Comparison of ENCODE assay signal across 9 cellular contexts in genomic region chr4:3384771-3385701, GRCh38. TPM values are rescaled to one million over a fixed set of nuclear protein-coding genes. Genes with fewer than 3 reads are reported as not detected.
DNase-seq lines count a peak whose midpoint lies in the region; ATAC-seq, FAIRE-seq and TF ChIP-seq lines count a peak whose summit lies in the region.
"Had no signal": no experiment of that assay in that cellular context is flagged by ENCODE, and none has a peak within 500 bp of the region (broad histone marks: within the 10 kb centered on the region; RNA-seq: fewer than 3 reads in every experiment).

No MANE protein-coding gene starts in this region.

- H3K36me3 Mint-ChIP-seq in activated CD8-positive, alpha-beta T cell treated with anti-CD3 and anti-CD28 coated beads for 36 hours (ENCODE audit: low read depth) = peaks cover 2% of the 10 kb centered on the region

- POLR2A ChIA-PET in activated CD8-positive, alpha-beta T cell treated with anti-CD3 and anti-CD28 coated beads for 36 hours (lab: Charles Lee) = no interaction called here

- CTCF ChIA-PET in activated CD8-positive, alpha-beta T cell treated with anti-CD3 and anti-CD28 coated beads for 36 hours (lab: Charles Lee) = no interaction called here

- peak; percentile 68 for TF ChIP-seq POLR2A in prostate gland (IDR thresholded peaks at IDR 0.05)

- H3K27ac ChIP-seq in right atrium auricular region (peak overlapping the region in 1 of 2 donors; percentile 63), prostate gland (peak overlapping the region; percentile 87 to 90)

- WGBS in prostate gland = 43% methylated on average over 35 of the region's 35 CpGs

- H3K4me1 ChIP-seq in right atrium auricular region = peaks cover 0 to 44% of the 10 kb centered on the region in 2 donors
- peaks cover 15% of the 10 kb centered on the region for H3K4me1 ChIP-seq in prostate gland (replicated peaks)

- FAIRE-seq in GM19239 (lab: Jason Lieb, UNC) = peak; percentile 48

- no peaks in the 10 kb centered on the region for H3K27me3 ChIP-seq in right atrium auricular region
- H3K27me3 ChIP-seq in prostate gland (replicated peaks; ENCODE audit: insufficient read depth) = no peaks in the 10 kb centered on the region

- H3K9me3 ChIP-seq in right atrium auricular region = no peaks in the 10 kb centered on the region
- no peaks in the 10 kb centered on the region for H3K9me3 ChIP-seq in prostate gland

- peak overlapping the region in 1 of 2 donors; percentile 35 for H3K4me3 ChIP-seq in right atrium auricular region
- H3K4me3 ChIP-seq in prostate gland = peak overlapping the region; percentile 12 to 18

- H3K4me3 Mint-ChIP-seq in activated CD8-positive, alpha-beta T cell treated with anti-CD3 and anti-CD28 coated beads for 36 hours = no peak overlapping the region

- H3K27ac Mint-ChIP-seq in activated CD8-positive, alpha-beta T cell treated with anti-CD3 and anti-CD28 coated beads for 36 hours = no peak overlapping the region

- intact Hi-C loops in activated CD8-positive, alpha-beta T cell treated with anti-CD3 and anti-CD28 coated beads for 36 hours (cut with micrococcal nuclease) = no loop called here
- intact Hi-C loops in prostate gland (cut with DNase I) = no loop called here

- peaks cover 2% of the 10 kb centered on the region for H3K4me1 Mint-ChIP-seq in activated CD8-positive, alpha-beta T cell treated with anti-CD3 and anti-CD28 coated beads for 36 hours (ENCODE audit: low read depth)

- no peak for DNase-seq in GM19239 (ENCODE audit: insufficient read length, low spot score)
- peak; percentile 14 for DNase-seq in activated CD8-positive, alpha-beta T cell treated with anti-CD3 and anti-CD28 coated beads for 36 hours
- peak; percentile 69 for DNase-seq in right atrium auricular region (ENCODE audit: low spot score)
- peak; percentile 87 for DNase-seq in prostate gland (ENCODE audit: low spot score)
- no peak for DNase-seq in iPS-NIHi11 (ENCODE audit: low spot score)
- DNase-seq in NCI-H146 treated with DMSO at 0.1 percent for 48 hours (lab: John Stamatoyannopoulos, UW; ENCODE audit: unreplicated experiment) = no peak
- DNase-seq in SIG-M5 (lab: John Stamatoyannopoulos, UW) = no peak
- DNase-seq: NCI-H2171 had no signal

- no peaks in the 10 kb centered on the region for H3K36me3 ChIP-seq in right atrium auricular region
- H3K36me3 ChIP-seq in prostate gland = no peaks in the 10 kb centered on the region

- peaks cover 8% of the 10 kb centered on the region for H3K9me3 Mint-ChIP-seq in activated CD8-positive, alpha-beta T cell treated with anti-CD3 and anti-CD28 coated beads for 36 hours

- H3K27me3 Mint-ChIP-seq in activated CD8-positive, alpha-beta T cell treated with anti-CD3 and anti-CD28 coated beads for 36 hours = peaks cover 3% of the 10 kb centered on the region

- no peak for TF ChIP-seq CTCF in activated CD8-positive, alpha-beta T cell treated with anti-CD3 and anti-CD28 coated beads for 36 hours (IDR thresholded peaks at IDR 0.05)
- TF ChIP-seq CTCF in right atrium auricular region (IDR thresholded peaks at IDR 0.05) (no peak), prostate gland (IDR thresholded peaks at IDR 0.05) (no peak)

- peak; percentile 30 for ATAC-seq in activated CD8-positive, alpha-beta T cell treated with anti-CD3 and anti-CD28 coated beads for 36 hours
- ATAC-seq in HG03159 (IDR thresholded peaks at IDR 0.05; ENCODE audit: unreplicated experiment) = no peak

RNA-seq across cellular contexts. Expression of gene HGFAC, which starts 56.7 kb away (rescaled TPM):
- not detected for total RNA-seq in activated CD8-positive, alpha-beta T cell treated with anti-CD3 and anti-CD28 coated beads for 36 hours
- total RNA-seq in right atrium auricular region (not detected), prostate gland (1 to 10 TPM in 1 of 2 donors, under 1 TPM in 1; 0.27 to 1.9 TPM)

Comparison
In these comparisons a context has a peak if more than half of its experiments do, and no peak if none do; other contexts are left out.
1. DNase-seq: peak in activated CD8-positive, alpha-beta T cell treated with anti-CD3 and anti-CD28 coated beads for 36 hours (single experiment), right atrium auricular region (single experiment) and prostate gland (single experiment); none in GM19239 (single experiment), iPS-NIHi11 (single experiment), NCI-H146 treated with DMSO at 0.1 percent for 48 hours (single experiment) and SIG-M5 (single experiment).